Comparison of ENCODE assay signal across 19 cellular contexts in the genomic region with DNA sequence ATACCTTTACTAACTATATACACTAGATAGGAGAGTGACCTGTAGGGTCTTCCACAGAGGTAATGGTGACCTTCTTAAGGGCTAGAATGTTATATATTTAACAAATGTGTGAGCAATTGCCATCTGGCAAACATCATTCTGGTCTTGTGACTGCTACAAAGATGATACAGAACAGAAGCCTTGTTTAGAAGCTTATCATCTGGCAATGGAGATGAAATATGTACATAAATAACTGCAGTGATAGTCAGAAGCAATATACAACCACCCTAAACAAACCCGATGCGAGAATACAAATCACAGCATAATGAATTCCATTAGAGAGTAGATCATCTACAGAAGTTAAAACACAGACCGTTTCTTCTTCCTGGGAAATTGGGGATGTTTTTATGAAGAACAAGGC.
DNase-seq lines count a peak whose midpoint lies in the region; ATAC-seq and TF ChIP-seq lines count a peak whose summit lies in the region.
"Had no signal": no experiment of that assay in that cellular context is flagged by ENCODE, and none has a peak within 500 bp of the region (broad histone marks: within the 10 kb centered on the region; RNA-seq: fewer than 3 reads in every experiment).

No MANE protein-coding gene starts in this region.

- intact Hi-C loops in tibial artery (cut with DNase I; ENCODE audit: low total_unique reads) = no loop called here

- H3K4me2 ChIP-seq in hepatocyte = no peak overlapping the region
- H3K4me2 ChIP-seq: BLaER1 treated with 17β-estradiol and CSF1 and Interleukin-3, amounts not matched to agents 10 nM and 100 nM had no signal

- H3K4me1 Mint-ChIP-seq in T-cell = no peaks in the 10 kb centered on the region

- H3K27me3 ChIP-seq in hepatocyte = no peaks in the 10 kb centered on the region
- H3K27me3 ChIP-seq in tibial artery = no peaks in the 10 kb centered on the region
- H3K27me3 ChIP-seq: BLaER1 treated with 17β-estradiol and CSF1 and Interleukin-3, amounts not matched to agents 10 nM and 100 nM; SJSA1 had no signal

- WGBS in hepatocyte (ENCODE audit: low lambda C conversion rate, missing lambda C conversion rate) = 35% methylated on average over 3 of the region's 3 CpGs

- H3K9me3 ChIP-seq in hepatocyte (ENCODE audit: low read depth) = no peaks in the 10 kb centered on the region
- H3K9me3 ChIP-seq in tibial artery = no peaks in the 10 kb centered on the region

- POLR2A ChIA-PET in T-cell (lab: Charles Lee) = interaction anchor here in 1 of 2 donors (0.6 kb wide), 1 partner anchor 1831 kb away, joined by 4 read pairs; no protein-coding TSS in a partner anchor

- H4K20me1 ChIP-seq in hepatocyte (ENCODE audit: insufficient read depth, poor library complexity, severe bottlenecking) = no peaks in the 10 kb centered on the region
- H4K20me1 ChIP-seq: BLaER1 treated with 17β-estradiol and CSF1 and Interleukin-3, amounts not matched to agents 10 nM and 100 nM had no signal

- H3K4me3 Mint-ChIP-seq in T-cell = no peak overlapping the region

- peak; percentile 26 for DNase-seq in AG10803 (ENCODE audit: low read depth)
- DNase-seq in HCEC 1CT = peak; percentile 68
- DNase-seq in hepatocyte (ENCODE audit: low spot score) = peak; percentile 5
- no peak for DNase-seq in T-cell
- DNase-seq in tibial artery = no peak
- no peak for DNase-seq in GM19240 (ENCODE audit: insufficient read length, low spot score)
- DNase-seq: 8988T, DMS153, MV-4-11, NCI-H1417 treated with DMSO at 0.1 percent for 48 hours, NCI-H1930, NCI-H446 treated with DMSO at 0.1 percent for 48 hours, NCI-H748 treated with DMSO at 0.1 percent for 48 hours had no signal

- H3K27ac Mint-ChIP-seq in T-cell = no peak overlapping the region

- no peak overlapping the region for H2AFZ ChIP-seq in hepatocyte

- H3K4me3 ChIP-seq in AG10803 (ENCODE audit: low read length) (no peak overlapping the region), hepatocyte (no peak overlapping the region), tibial artery (no peak overlapping the region)
- H3K4me3 ChIP-seq: BLaER1 treated with 17β-estradiol and CSF1 and Interleukin-3, amounts not matched to agents 10 nM and 100 nM; K562; SJSA1 had no signal

- H3K9me2 ChIP-seq in hepatocyte (replicated peaks; ENCODE audit: insufficient read depth) = no peaks in the 10 kb centered on the region

- no peaks in the 10 kb centered on the region for H3K36me3 ChIP-seq in hepatocyte (replicated peaks; ENCODE audit: insufficient read depth, low read depth)
- no peaks in the 10 kb centered on the region for H3K36me3 ChIP-seq in tibial artery
- H3K36me3 ChIP-seq: BLaER1 treated with 17β-estradiol and CSF1 and Interleukin-3, amounts not matched to agents 10 nM and 100 nM; SJSA1 had no signal

- no peaks in the 10 kb centered on the region for H3K79me2 ChIP-seq in hepatocyte

- CTCF ChIA-PET in T-cell (lab: Charles Lee) = no interaction called here

- no peak overlapping the region for H3K27ac ChIP-seq in hepatocyte
- no peak overlapping the region for H3K27ac ChIP-seq in tibial artery
- H3K27ac ChIP-seq: BLaER1 treated with 17β-estradiol and CSF1 and Interleukin-3, amounts not matched to agents 10 nM and 100 nM; SJSA1 had no signal

- peak; percentile 95 for ATAC-seq in SK-N-SH treated with all-trans-retinoic acid at 6 μM for 48 hours
- ATAC-seq in T-cell (replicated peaks in 1 of 4) = no peak
- no peak for ATAC-seq in HG02973 (IDR thresholded peaks at IDR 0.05; ENCODE audit: unreplicated experiment)
- ATAC-seq: HCT116, K562 had no signal

- TF ChIP-seq CTCF in AG10803 (conservative IDR thresholded peaks at IDR 0.05; ENCODE audit: low read length) (no peak), hepatocyte (IDR thresholded peaks at IDR 0.05; ENCODE audit: poor library complexity) (no peak), tibial artery (IDR thresholded peaks at IDR 0.05) (no peak)

- H3K36me3 Mint-ChIP-seq in T-cell = no peaks in the 10 kb centered on the region

- H3K9me3 Mint-ChIP-seq in T-cell = peaks cover 8 to 33% (median 24%) of the 10 kb centered on the region in 3 donors

- H3K4me1 ChIP-seq in hepatocyte (ENCODE audit: insufficient read depth) = peaks cover 21% of the 10 kb centered on the region
- H3K4me1 ChIP-seq in tibial artery = no peaks in the 10 kb centered on the region
- H3K4me1 ChIP-seq: BLaER1 treated with 17β-estradiol and CSF1 and Interleukin-3, amounts not matched to agents 10 nM and 100 nM; SJSA1 had no signal

- H3K27me3 Mint-ChIP-seq in T-cell = no peaks in the 10 kb centered on the region

TF ChIP-seq in SK-N-SH treated with all-trans-retinoic acid at 6 μM for 48 hours, 23 proteins besides CTCF, POLR2A, EP300 and RAD21 (continues in another document):
- TF ChIP-seq ZNF565 (CRISPR knock-in tag; conservative IDR thresholded peaks at IDR 0.05; ENCODE audit: low read depth) (no peak), ZFP3 (CRISPR knock-in tag; IDR thresholded peaks at IDR 0.05) (no peak), TCF4 (CRISPR knock-in tag; IDR thresholded peaks at IDR 0.05; ENCODE audit: borderline replicate concordance) (peak; percentile 54; the same call in 1 of the 2 replicates), ESRRG (CRISPR knock-in tag; IDR thresholded peaks at IDR 0.05) (no peak), ARNTL (CRISPR knock-in tag; IDR thresholded peaks at IDR 0.05; ENCODE audit: borderline replicate concordance, low read depth) (no peak), OSR1 (CRISPR knock-in tag; IDR thresholded peaks at IDR 0.05) (no peak), ZFP30 (CRISPR knock-in tag; IDR thresholded peaks at IDR 0.05) (no peak), ISL1 (CRISPR knock-in tag; IDR thresholded peaks at IDR 0.05) (no peak; the same call in none of the 2 replicates), RARB (CRISPR knock-in tag; IDR thresholded peaks at IDR 0.05) (peak; percentile 95), BACH2 (CRISPR knock-in tag; IDR thresholded peaks at IDR 0.05; ENCODE audit: borderline replicate concordance) (no peak), ZC3H10 (CRISPR knock-in tag; IDR thresholded peaks at IDR 0.05) (peak; percentile 94), TOX (CRISPR knock-in tag; IDR thresholded peaks at IDR 0.05; ENCODE audit: borderline replicate concordance) (peak; percentile 99), PPARA (CRISPR knock-in tag; IDR thresholded peaks at IDR 0.05; ENCODE audit: borderline replicate concordance) (no peak)
- TF ChIP-seq, protein P1, sequence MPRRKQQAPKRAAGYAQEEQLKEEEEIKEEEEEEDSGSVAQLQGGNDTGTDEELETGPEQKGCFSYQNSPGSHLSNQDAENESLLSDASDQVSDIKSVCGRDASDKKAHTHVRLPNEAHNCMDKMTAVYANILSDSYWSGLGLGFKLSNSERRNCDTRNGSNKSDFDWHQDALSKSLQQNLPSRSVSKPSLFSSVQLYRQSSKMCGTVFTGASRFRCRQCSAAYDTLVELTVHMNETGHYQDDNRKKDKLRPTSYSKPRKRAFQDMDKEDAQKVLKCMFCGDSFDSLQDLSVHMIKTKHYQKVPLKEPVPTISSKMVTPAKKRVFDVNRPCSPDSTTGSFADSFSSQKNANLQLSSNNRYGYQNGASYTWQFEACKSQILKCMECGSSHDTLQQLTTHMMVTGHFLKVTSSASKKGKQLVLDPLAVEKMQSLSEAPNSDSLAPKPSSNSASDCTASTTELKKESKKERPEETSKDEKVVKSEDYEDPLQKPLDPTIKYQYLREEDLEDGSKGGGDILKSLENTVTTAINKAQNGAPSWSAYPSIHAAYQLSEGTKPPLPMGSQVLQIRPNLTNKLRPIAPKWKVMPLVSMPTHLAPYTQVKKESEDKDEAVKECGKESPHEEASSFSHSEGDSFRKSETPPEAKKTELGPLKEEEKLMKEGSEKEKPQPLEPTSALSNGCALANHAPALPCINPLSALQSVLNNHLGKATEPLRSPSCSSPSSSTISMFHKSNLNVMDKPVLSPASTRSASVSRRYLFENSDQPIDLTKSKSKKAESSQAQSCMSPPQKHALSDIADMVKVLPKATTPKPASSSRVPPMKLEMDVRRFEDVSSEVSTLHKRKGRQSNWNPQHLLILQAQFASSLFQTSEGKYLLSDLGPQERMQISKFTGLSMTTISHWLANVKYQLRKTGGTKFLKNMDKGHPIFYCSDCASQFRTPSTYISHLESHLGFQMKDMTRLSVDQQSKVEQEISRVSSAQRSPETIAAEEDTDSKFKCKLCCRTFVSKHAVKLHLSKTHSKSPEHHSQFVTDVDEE (CRISPR knock-in tag; IDR thresholded peaks at IDR 0.05) = no peak
- TF ChIP-seq, protein P2, sequence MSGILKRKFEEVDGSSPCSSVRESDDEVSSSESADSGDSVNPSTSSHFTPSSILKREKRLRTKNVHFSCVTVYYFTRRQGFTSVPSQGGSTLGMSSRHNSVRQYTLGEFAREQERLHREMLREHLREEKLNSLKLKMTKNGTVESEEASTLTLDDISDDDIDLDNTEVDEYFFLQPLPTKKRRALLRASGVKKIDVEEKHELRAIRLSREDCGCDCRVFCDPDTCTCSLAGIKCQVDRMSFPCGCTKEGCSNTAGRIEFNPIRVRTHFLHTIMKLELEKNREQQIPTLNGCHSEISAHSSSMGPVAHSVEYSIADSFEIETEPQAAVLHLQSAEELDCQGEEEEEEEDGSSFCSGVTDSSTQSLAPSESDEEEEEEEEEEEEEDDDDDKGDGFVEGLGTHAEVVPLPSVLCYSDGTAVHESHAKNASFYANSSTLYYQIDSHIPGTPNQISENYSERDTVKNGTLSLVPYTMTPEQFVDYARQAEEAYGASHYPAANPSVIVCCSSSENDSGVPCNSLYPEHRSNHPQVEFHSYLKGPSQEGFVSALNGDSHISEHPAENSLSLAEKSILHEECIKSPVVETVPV (CRISPR knock-in tag; IDR thresholded peaks at IDR 0.05) = no peak
- TF ChIP-seq, protein P3, sequence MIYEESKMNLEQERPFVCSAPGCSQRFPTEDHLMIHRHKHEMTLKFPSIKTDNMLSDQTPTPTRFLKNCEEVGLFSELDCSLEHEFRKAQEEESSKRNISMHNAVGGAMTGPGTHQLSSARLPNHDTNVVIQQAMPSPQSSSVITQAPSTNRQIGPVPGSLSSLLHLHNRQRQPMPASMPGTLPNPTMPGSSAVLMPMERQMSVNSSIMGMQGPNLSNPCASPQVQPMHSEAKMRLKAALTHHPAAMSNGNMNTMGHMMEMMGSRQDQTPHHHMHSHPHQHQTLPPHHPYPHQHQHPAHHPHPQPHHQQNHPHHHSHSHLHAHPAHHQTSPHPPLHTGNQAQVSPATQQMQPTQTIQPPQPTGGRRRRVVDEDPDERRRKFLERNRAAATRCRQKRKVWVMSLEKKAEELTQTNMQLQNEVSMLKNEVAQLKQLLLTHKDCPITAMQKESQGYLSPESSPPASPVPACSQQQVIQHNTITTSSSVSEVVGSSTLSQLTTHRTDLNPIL (CRISPR knock-in tag; IDR thresholded peaks at IDR 0.05; ENCODE audit: low read depth) = no peak

Comparison
In these comparisons a context has a peak if more than half of its experiments do, and no peak if none do; other contexts are left out.
1. DNase-seq: peak in AG10803 (single experiment), HCEC 1CT (single experiment) and hepatocyte (single experiment); none in T-cell (0 of 34), tibial artery (0 of 2) and GM19240 (single experiment).